In genomic region chr1:226097866-226098625, GRCh38 we compare ENCODE assay signal across 14 cellular contexts. TPM values are rescaled to one million over a fixed set of nuclear protein-coding genes. Genes with fewer than 3 reads are reported as not detected.
DNase-seq lines count a peak whose midpoint lies in the region; ATAC-seq, FAIRE-seq and TF ChIP-seq lines count a peak whose summit lies in the region.
"Had no signal": no experiment of that assay in that cellular context is flagged by ENCODE, and none has a peak within 500 bp of the region (broad histone marks: within the 10 kb centered on the region; RNA-seq: fewer than 3 reads in every experiment).

No MANE protein-coding gene starts in this region.

- no peak overlapping the region for H2BK120ac ChIP-seq in H1 (replicated peaks; ENCODE audit: low read depth, low read length)

- no peak overlapping the region for H3K27ac ChIP-seq in RWPE2 (ENCODE audit: poor library complexity, severe bottlenecking)
- no peak overlapping the region for H3K27ac ChIP-seq in H1 (ENCODE audit: low read depth, low read length)
- H3K27ac ChIP-seq in osteoblast (ENCODE audit: low read depth, low read length), result peak overlapping the region; percentile 77
- H3K27ac ChIP-seq: C4-2B had no signal

- peak overlapping the region; percentile 68; the same call in 1 of the 2 replicates for H2BK12ac ChIP-seq in H1 (ENCODE audit: low read depth, low read length)

- no peak overlapping the region for H4K91ac ChIP-seq in H1 (replicated peaks; ENCODE audit: insufficient read length, low read length)

- ATAC-seq in RWPE2 (ENCODE audit: low read depth) (peak; percentile 76), GM18502 (IDR thresholded peaks at IDR 0.05; ENCODE audit: poor library complexity, unreplicated experiment) (no peak)
- ATAC-seq: left ventricle myocardium superior had no signal

- H3K9ac ChIP-seq in H1 (replicated peaks in 1 of 4; ENCODE audit: extremely low read depth in 1 of 4, low read depth in 3 of 4, low read length in 3 of 4), result no peak overlapping the region

- 0 out of 2 replicates have a peak overlapping the region, but pooled peaks have one; percentile 46 for H2BK15ac ChIP-seq in H1 (ENCODE audit: low read length)

- no peak overlapping the region for H4K5ac ChIP-seq in H1 (ENCODE audit: insufficient read length, low read depth, low read length)

- 89% methylated on average over 4 of the region's 5 CpGs; no CpG with 5 or more reads in 1 of the 2 experiments for WGBS in H1 (ENCODE audit: extremely low coverage in 1 of 2, insufficient coverage in 1 of 2, insufficient read length in 1 of 2, insufficient replicate concordance in 2 of 2, low coverage in 1 of 2, low lambda C conversion rate in 2 of 2, missing lambda C conversion rate in 1 of 2), 2 experiments

- TF ChIP-seq POLR2A in H1 (IDR thresholded peaks at IDR 0.05; ENCODE audit: control extremely low read depth in 1 of 2, low read depth in 2 of 2, low read length in 2 of 2), result no peak

- H3K27me3 ChIP-seq in RWPE2 (ENCODE audit: insufficient read depth, poor library complexity, severe bottlenecking) (no peaks in the 10 kb centered on the region), H1 (replicated peaks in 1 of 4; ENCODE audit: control insufficient read depth in 3 of 4, extremely low read depth in 1 of 4, insufficient read depth in 3 of 4, low read length in 3 of 4) (no peaks in the 10 kb centered on the region; a peak in 1 of 7 replicates), osteoblast (ENCODE audit: insufficient read depth, low read length) (peaks cover 25% of the 10 kb centered on the region)

- FAIRE-seq in H1 (lab: Jason Lieb, UNC), result no peak
- FAIRE-seq: endothelial cell of umbilical vein had no signal

- H3K4me1 ChIP-seq in RWPE2 (ENCODE audit: insufficient read depth, poor library complexity, severe bottlenecking) (peaks cover 11% of the 10 kb centered on the region), H1 (replicated peaks in 1 of 4; ENCODE audit: control insufficient read depth in 3 of 4, insufficient read depth in 4 of 4, low read length in 3 of 4) (peaks cover 2 to 7% (median 4%) of the 10 kb centered on the region in 4 experiments; a peak in 4 of 7 replicates), osteoblast (ENCODE audit: insufficient read depth, low read length) (peaks cover 22% of the 10 kb centered on the region)

- no peaks in the 10 kb centered on the region for H3K9me3 ChIP-seq in RWPE2 (ENCODE audit: severe bottlenecking)
- H3K9me3 ChIP-seq in H1 (ENCODE audit: insufficient read depth in 2 of 2, low read depth in 1 of 2, low read length in 1 of 2), result no peaks in the 10 kb centered on the region
- H3K9me3 ChIP-seq in osteoblast (ENCODE audit: low read depth, low read length), result no peaks in the 10 kb centered on the region

- H2BK5ac ChIP-seq in H1 (ENCODE audit: low read depth, low read length), result no peak overlapping the region

- CTCF ChIA-PET in H1 (lab: Charles Lee; ENCODE audit: partially characterized antibody), result interaction anchor here (0.7 to 3.6 kb wide), 5 partner anchors 10 to 104 kb away, joined by 4 to 14 read pairs (median 6); no protein-coding TSS in a partner anchor

- H3K4me3 ChIP-seq in RWPE2 (ENCODE audit: severe bottlenecking) (no peak overlapping the region), H1 (ENCODE audit: extremely low read depth in 1 of 4, insufficient read depth in 2 of 4, low read depth in 3 of 4, low read length in 4 of 4) (no peak overlapping the region), osteoblast (ENCODE audit: insufficient read depth, low read length) (peak overlapping the region; percentile 32)

- H3K23ac ChIP-seq in H1 (ENCODE audit: insufficient read length), result no peak overlapping the region

- no peak for TF ChIP-seq EP300 in H1 (IDR thresholded peaks at IDR 0.05; ENCODE audit: borderline replicate concordance in 1 of 2, low read depth in 2 of 2, low read length in 2 of 2)

- 0 out of 2 replicates have a peak overlapping the region, but pooled peaks have one; percentile 49 for H2AK5ac ChIP-seq in H1 (ENCODE audit: low read depth, low read length)

- TF ChIP-seq CTCF in RWPE2 (IDR thresholded peaks at IDR 0.05; ENCODE audit: poor library complexity, severe bottlenecking) (no peak), H1 (IDR thresholded peaks at IDR 0.05; ENCODE audit: control extremely low read depth in 1 of 3, insufficient read depth in 1 of 3, low read depth in 1 of 3, low read length in 3 of 3) (no peak), osteoblast (IDR thresholded peaks at IDR 0.05; ENCODE audit: extremely low read depth, low read depth, low read length) (no peak)

- H3K79me2 ChIP-seq in H1 (ENCODE audit: control insufficient read depth in 1 of 2, insufficient read depth in 2 of 2, low read length in 2 of 2) (no peaks in the 10 kb centered on the region), osteoblast (ENCODE audit: insufficient read depth, low read length) (no peaks in the 10 kb centered on the region)

- POLR2A ChIA-PET in H1 (lab: Charles Lee; ENCODE audit: partially characterized antibody), result interaction anchor here (0.7 to 2.7 kb wide), 10 partner anchors 9 to 50 kb away, joined by 3 to 11 read pairs (median 4); partner anchors contain the start of gene H3-3A

- H3K79me1 ChIP-seq in H1 (ENCODE audit: low read depth, low read length), result no peaks in the 10 kb centered on the region

- peak; percentile 64 for DNase-seq in GM04503 (ENCODE audit: low read depth)
- DNase-seq in RWPE2 (ENCODE audit: low spot score), result no peak
- no peak for DNase-seq in H1 (ENCODE audit: low read depth in 1 of 2, low spot score in 2 of 2)
- DNase-seq in osteoblast (ENCODE audit: insufficient read length, low spot score, missing footprints), result peak; percentile 91
- no peak for DNase-seq in SK-N-DZ (ENCODE audit: low spot score)
- no peak for DNase-seq in activated CD4-positive, alpha-beta T cell treated with anti-CD3 and anti-CD28 coated beads, Interleukin-2, amount 50 U/mL, for 4 hours
- DNase-seq: activated gamma-delta T cell treated with Interleukin-2 at 50 U/mL for 16 hours; DND-41; left ventricle myocardium superior; NCI-H2171; stimulated activated CD4-positive, alpha-beta T cell treated with anti-CD3 and anti-CD28 coated beads, Interleukin-1b, Interleukin-23, amount 100 ng/mL, for 48 hours had no signal

- H3K23me2 ChIP-seq in H1 (ENCODE audit: low read depth, low read length), result no peaks in the 10 kb centered on the region; the same call in 1 of the 2 replicates

- H4K20me1 ChIP-seq in H1 (replicated peaks in 1 of 2; ENCODE audit: control insufficient read depth in 1 of 2, insufficient read depth in 2 of 2, low read length in 2 of 2) (no peaks in the 10 kb centered on the region), osteoblast (ENCODE audit: insufficient read depth, low read length) (no peaks in the 10 kb centered on the region)

- 0 out of 2 replicates have a peak overlapping the region, but pooled peaks have one; percentile 72 for H2BK20ac ChIP-seq in H1 (ENCODE audit: low read length)

- H3K36me3 ChIP-seq in RWPE2 (ENCODE audit: low read depth) (no peaks in the 10 kb centered on the region), H1 (ENCODE audit: control insufficient read depth in 2 of 4, insufficient read depth in 4 of 4, low read length in 3 of 4) (no peaks in the 10 kb centered on the region), osteoblast (ENCODE audit: insufficient read depth, low read length) (no peaks in the 10 kb centered on the region)

- no peak overlapping the region for H3K14ac ChIP-seq in H1 (ENCODE audit: insufficient read length)

- no peak overlapping the region for H3K4ac ChIP-seq in H1 (replicated peaks; ENCODE audit: insufficient read length, low read depth, low read length)

- H2AFZ ChIP-seq in H1 (ENCODE audit: low read length), result no peak overlapping the region
- H2AFZ ChIP-seq in osteoblast (ENCODE audit: low read length), result no peak overlapping the region

- H3K18ac ChIP-seq in H1 (ENCODE audit: extremely low read depth, low read length), result no peak overlapping the region; the same call in 1 of the 2 replicates

- no peak overlapping the region for H3K56ac ChIP-seq in H1 (replicated peaks; ENCODE audit: insufficient read length, low read depth, low read length)

- H3K4me2 ChIP-seq in H1 (ENCODE audit: insufficient read depth in 1 of 2, low read depth in 2 of 2, low read length in 2 of 2) (no peak overlapping the region), osteoblast (ENCODE audit: insufficient read depth, low read length) (peak overlapping the region; percentile 46)

- H4K8ac ChIP-seq in H1 (ENCODE audit: extremely low read depth, insufficient read depth, low read length), result no peak overlapping the region

- TF ChIP-seq RAD21 in H1 (IDR thresholded peaks at IDR 0.05 in 1 of 2, conservative IDR thresholded peaks at IDR 0.05 in 1 of 2; ENCODE audit: low read depth in 2 of 2, low read length in 2 of 2), result no peak

TF ChIP-seq in H1, 55 proteins besides CTCF, POLR2A, EP300 and RAD21 (continues in another document):
- TF ChIP-seq CTBP2 (IDR thresholded peaks at IDR 0.05; ENCODE audit: borderline replicate concordance, insufficient read depth, insufficient read length, low read length), result no peak
- no peak for TF ChIP-seq BRCA1 (IDR thresholded peaks at IDR 0.05; ENCODE audit: low read depth, low read length)
- no peak for TF ChIP-seq SIX5 (IDR thresholded peaks at IDR 0.05; ENCODE audit: low read depth, low read length)
- no peak for TF ChIP-seq SP2 (IDR thresholded peaks at IDR 0.05; ENCODE audit: low read length)
- no peak for TF ChIP-seq TAF1 (IDR thresholded peaks at IDR 0.05; ENCODE audit: low read depth, low read length)
- TF ChIP-seq JUND (IDR thresholded peaks at IDR 0.05; ENCODE audit: low read length), result no peak
- no peak for TF ChIP-seq CBX8 (IDR thresholded peaks at IDR 0.05; ENCODE audit: borderline replicate concordance, low read depth, low read length)
- TF ChIP-seq MAX (IDR thresholded peaks at IDR 0.05), result no peak
- no peak for TF ChIP-seq RXRA (IDR thresholded peaks at IDR 0.05; ENCODE audit: insufficient read depth, low read depth, low read length)
- TF ChIP-seq TEAD4 (IDR thresholded peaks at IDR 0.05; ENCODE audit: low read depth, low read length), result no peak

RNA-seq across cellular contexts. Expression of gene H3-3A, which starts 35.5 kb away (rescaled TPM):
- total RNA-seq in H1 (2021; fragmentation: NEBNext Ultra II Directional; extraction: Animal tissue kit (Norgen Biotek cat#: 25700)), result 1,213 and 1,223 TPM in 2 replicates
- 760 and 1,157 TPM in 2 replicates for polyA plus RNA-seq in H1 (2011; rRNA removed)
- polyA plus RNA-seq in H1 (2011; cell fraction: cytosol; rRNA removed), result 1,155 TPM
- polyA plus RNA-seq in H1 (2011; cell fraction: nucleus; rRNA removed), result 408 TPM
- 555 to 853 TPM (median 714 TPM) in 4 replicates for polyA plus RNA-seq in H1 (2012, experiment 1 of 2)
- 650 TPM for polyA plus RNA-seq in H1 (2012, experiment 2 of 2)
- 1,534 TPM for polyA plus RNA-seq in H1 (2013, experiment 1 of 2)
- polyA plus RNA-seq in H1 (2013, experiment 2 of 2), result 1,619 TPM
- polyA minus RNA-seq in H1 (2011; rRNA and poly(A)+ RNA removed), result 222 and 228 TPM in 2 replicates
- polyA minus RNA-seq in H1 (2011; cell fraction: cytosol; rRNA and poly(A)+ RNA removed), result 287 TPM
- polyA minus RNA-seq in H1 (2011; cell fraction: nucleus; rRNA and poly(A)+ RNA removed), result 109 TPM
- total RNA-seq in osteoblast, result 127 and 166 TPM in 2 replicates
- polyA plus RNA-seq in SK-N-DZ (2014; cell fraction: cytosol; rRNA removed), result 922 and 989 TPM in 2 replicates
- 546 and 570 TPM in 2 replicates for polyA plus RNA-seq in SK-N-DZ (2014; cell fraction: nucleus; rRNA removed)

Comparison
In these comparisons a context has a peak if more than half of its experiments do, and no peak if none do; other contexts are left out.
1. DNase-seq: peak in GM04503 (single experiment) and osteoblast (single experiment); none in RWPE2 (single experiment), H1 (0 of 2), SK-N-DZ (single experiment) and activated CD4-positive, alpha-beta T cell treated with anti-CD3 and anti-CD28 coated beads, Interleukin-2, amount 50 U/mL, for 4 hours (0 of 2).